27 cellular contexts compared by ENCODE assay signal in genomic region chr5:127615916-127616315, GRCh38. TPM values are rescaled to one million over a fixed set of nuclear protein-coding genes. Genes with fewer than 3 reads are reported as not detected.
A peak's percentile ranks its signal among the peaks of the same experiment; 100 is the strongest.
DNase-seq lines count a peak whose midpoint lies in the region; ATAC-seq and TF ChIP-seq lines count a peak whose summit lies in the region.
"Had no signal": no experiment of that assay in that cellular context is flagged by ENCODE, and none has a peak within 500 bp of the region (broad histone marks: within the 10 kb centered on the region; RNA-seq: fewer than 3 reads in every experiment).

No MANE protein-coding gene starts in this region.

- intact Hi-C loops in upper lobe of right lung (cut with DNase I), result no loop called here

- H3K4me1 ChIP-seq in RWPE2 (ENCODE audit: insufficient read depth, poor library complexity, severe bottlenecking) (no peaks in the 10 kb centered on the region), neural progenitor cell (peaks cover 7% of the 10 kb centered on the region), upper lobe of right lung (no peaks in the 10 kb centered on the region)
- H3K4me1 ChIP-seq: A549, ascending aorta, gastrocnemius medialis, left lung, right lobe of liver, SJSA1 had no signal

- H3K27me3 Mint-ChIP-seq in neural progenitor cell (ENCODE audit: insufficient read depth, low read depth) (no peaks in the 10 kb centered on the region), glutamatergic neuron (ENCODE audit: unreplicated experiment) (no peaks in the 10 kb centered on the region)
- H3K27me3 Mint-ChIP-seq in activated CD8-positive, alpha-beta memory T cell treated with anti-CD3 and anti-CD28 coated beads, Interleukin-2, amount 10 ng/mL, durations not matched to agents 7 days and 5 days, result no peaks in the 10 kb centered on the region
- peaks cover 12% of the 10 kb centered on the region for H3K27me3 Mint-ChIP-seq in activated T-cell treated with anti-CD3 and anti-CD28 coated beads, Interleukin-2, amount 50 U/mL, for 24 hours
- H3K27me3 Mint-ChIP-seq: activated naive CD4-positive, alpha-beta T cell treated with anti-CD3 and anti-CD28 coated beads, Interleukin-2, amount 10 ng/mL, durations not matched to agents 7 days and 5 days had no signal

- H3K36me3 Mint-ChIP-seq in neural progenitor cell (no peaks in the 10 kb centered on the region), glutamatergic neuron (ENCODE audit: unreplicated experiment) (no peaks in the 10 kb centered on the region)
- H3K36me3 Mint-ChIP-seq in activated CD8-positive, alpha-beta memory T cell treated with anti-CD3 and anti-CD28 coated beads, Interleukin-2, amount 10 ng/mL, durations not matched to agents 7 days and 5 days, result peaks cover 2% of the 10 kb centered on the region
- no peaks in the 10 kb centered on the region for H3K36me3 Mint-ChIP-seq in activated T-cell treated with anti-CD3 and anti-CD28 coated beads, Interleukin-2, amount 50 U/mL, for 24 hours (ENCODE audit: low read depth)
- H3K36me3 Mint-ChIP-seq: activated naive CD4-positive, alpha-beta T cell treated with anti-CD3 and anti-CD28 coated beads, Interleukin-2, amount 10 ng/mL, durations not matched to agents 7 days and 5 days; CD14-positive monocyte had no signal

- H3K9me3 ChIP-seq in RWPE2 (ENCODE audit: severe bottlenecking), result no peaks in the 10 kb centered on the region
- H3K9me3 ChIP-seq in neural progenitor cell (ENCODE audit: low read depth), result no peaks in the 10 kb centered on the region
- H3K9me3 ChIP-seq in upper lobe of right lung, result no peaks in the 10 kb centered on the region
- H3K9me3 ChIP-seq: A549, ascending aorta, gastrocnemius medialis, left lung, mucosa of descending colon, right lobe of liver, SJSA1 had no signal

- no peak overlapping the region for H3K27ac Mint-ChIP-seq in neural progenitor cell
- no peak overlapping the region for H3K27ac Mint-ChIP-seq in glutamatergic neuron (ENCODE audit: unreplicated experiment)
- H3K27ac Mint-ChIP-seq in activated CD8-positive, alpha-beta memory T cell treated with anti-CD3 and anti-CD28 coated beads, Interleukin-2, amount 10 ng/mL, durations not matched to agents 7 days and 5 days, result no peak overlapping the region
- H3K27ac Mint-ChIP-seq in activated T-cell treated with anti-CD3 and anti-CD28 coated beads, Interleukin-2, amount 50 U/mL, for 24 hours, result no peak overlapping the region
- H3K27ac Mint-ChIP-seq: activated CD8-positive, alpha-beta T cell treated with anti-CD3 and anti-CD28 coated beads for 36 hours; activated naive CD4-positive, alpha-beta T cell treated with anti-CD3 and anti-CD28 coated beads, Interleukin-2, amount 10 ng/mL, durations not matched to agents 7 days and 5 days; CD14-positive monocyte had no signal

- no peaks in the 10 kb centered on the region for H4K20me1 ChIP-seq in neural progenitor cell (ENCODE audit: low read depth)

- POLR2A ChIA-PET in BJ (lab: Charles Lee), result no interaction called here

- H3F3A ChIP-seq in neural progenitor cell (ENCODE audit: low read depth), result no peaks in the 10 kb centered on the region

- DNase-seq in BJ (ENCODE audit: low read depth) (peak; percentile 15), RWPE2 (ENCODE audit: low spot score) (no peak), fibroblast of pulmonary artery (ENCODE audit: low read depth) (peak; percentile 22), neural progenitor cell (ENCODE audit: low spot score) (peak; percentile 9), glutamatergic neuron (no peak), upper lobe of right lung (no peak)
- no peak for DNase-seq in activated CD8-positive, alpha-beta memory T cell treated with anti-CD3 and anti-CD28 coated beads, Interleukin-2, amount 10 ng/mL, durations not matched to agents 7 days and 5 days
- no peak for DNase-seq in activated T-cell treated with anti-CD3 and anti-CD28 coated beads, Interleukin-2, amount 50 U/mL, for 24 hours
- DNase-seq: activated CD8-positive, alpha-beta T cell treated with anti-CD3 and anti-CD28 coated beads for 36 hours; activated naive CD4-positive, alpha-beta T cell treated with anti-CD3 and anti-CD28 coated beads, Interleukin-2, amount 10 ng/mL, durations not matched to agents 7 days and 5 days; activated T-cell treated with anti-CD3 and anti-CD28 coated beads, Interleukin-2, amount 50 U/mL, for 48 hours; DMS 273 treated with DMSO at 0.1 percent for 48 hours; effector memory CD4-positive, alpha-beta T cell; gastrocnemius medialis; left lung; mucosa of descending colon; NCI-H146; NCI-H748 treated with DMSO at 0.1 percent for 48 hours; occipital lobe; right lobe of liver; T-helper 2 cell had no signal

- no peak overlapping the region for H3K27ac ChIP-seq in RWPE2 (ENCODE audit: poor library complexity, severe bottlenecking)
- H3K27ac ChIP-seq in neural progenitor cell, result no peak overlapping the region
- H3K27ac ChIP-seq in upper lobe of right lung, result no peak overlapping the region
- H3K27ac ChIP-seq: A549, ascending aorta, gastrocnemius medialis, left lung, right lobe of liver, SJSA1 had no signal

- no peak for TF ChIP-seq CTCF in BJ (IDR thresholded peaks at IDR 0.05; ENCODE audit: insufficient read depth, low read depth, low read length)
- no peak for TF ChIP-seq CTCF in RWPE2 (IDR thresholded peaks at IDR 0.05; ENCODE audit: poor library complexity, severe bottlenecking)
- TF ChIP-seq CTCF in fibroblast of pulmonary artery (IDR thresholded peaks at IDR 0.05; ENCODE audit: low read length, missing control alignments), result no peak
- TF ChIP-seq CTCF in neural progenitor cell (IDR thresholded peaks at IDR 0.05), result no peak
- TF ChIP-seq CTCF in glutamatergic neuron (IDR thresholded peaks at IDR 0.05; ENCODE audit: partially characterized antibody, unreplicated experiment), result no peak
- no peak for TF ChIP-seq CTCF in upper lobe of right lung (IDR thresholded peaks at IDR 0.05)

- no peaks in the 10 kb centered on the region for H3K79me2 ChIP-seq in neural progenitor cell (ENCODE audit: low read depth)

- no peak overlapping the region for H3K9ac ChIP-seq in neural progenitor cell

- ATAC-seq in RWPE2 (ENCODE audit: low read depth) (peak; percentile 69), upper lobe of right lung (no peak)
- ATAC-seq in activated CD8-positive, alpha-beta memory T cell treated with anti-CD3 and anti-CD28 coated beads, Interleukin-2, amount 10 ng/mL, durations not matched to agents 7 days and 5 days, result no peak
- ATAC-seq: A549; activated CD8-positive, alpha-beta T cell treated with anti-CD3 and anti-CD28 coated beads for 36 hours; gastrocnemius medialis; left lung; mucosa of descending colon; right lobe of liver had no signal

- peak overlapping the region; percentile 45 for H2AFZ ChIP-seq in neural progenitor cell (replicated peaks)

- H3K4me3 ChIP-seq in BJ (ENCODE audit: low read depth, low read length), result no peak overlapping the region
- no peak overlapping the region for H3K4me3 ChIP-seq in RWPE2 (ENCODE audit: severe bottlenecking)
- H3K4me3 ChIP-seq in fibroblast of pulmonary artery (replicated peaks; ENCODE audit: low read depth, low read length), result no peak overlapping the region
- no peak overlapping the region for H3K4me3 ChIP-seq in neural progenitor cell
- H3K4me3 ChIP-seq in upper lobe of right lung, result no peak overlapping the region
- H3K4me3 ChIP-seq: A549, ascending aorta, gastrocnemius medialis, left lung, mucosa of descending colon, right lobe of liver, SJSA1 had no signal

- CTCF ChIA-PET in BJ (lab: Yijun Ruan, JAX), result interaction anchor here (0.9 kb wide), 1 partner anchor 28 kb away, joined by 4 read pairs; no protein-coding TSS in a partner anchor
- CTCF ChIA-PET in activated CD8-positive, alpha-beta memory T cell treated with anti-CD3 and anti-CD28 coated beads, Interleukin-2, amount 10 ng/mL, durations not matched to agents 7 days and 5 days (lab: Charles Lee), result no interaction called here

- H3K27me3 ChIP-seq in BJ (ENCODE audit: control insufficient read depth, insufficient read depth, low read length), result no peaks in the 10 kb centered on the region
- no peaks in the 10 kb centered on the region for H3K27me3 ChIP-seq in RWPE2 (ENCODE audit: insufficient read depth, poor library complexity, severe bottlenecking)
- no peaks in the 10 kb centered on the region for H3K27me3 ChIP-seq in neural progenitor cell
- H3K27me3 ChIP-seq in upper lobe of right lung, result no peaks in the 10 kb centered on the region
- H3K27me3 ChIP-seq: ascending aorta, gastrocnemius medialis, left lung, right lobe of liver, SJSA1 had no signal

- no peak overlapping the region for H3K4me2 ChIP-seq in neural progenitor cell
- H3K4me2 ChIP-seq: A549 had no signal

- H3K9me3 Mint-ChIP-seq in neural progenitor cell, result no peaks in the 10 kb centered on the region
- H3K9me3 Mint-ChIP-seq in glutamatergic neuron (ENCODE audit: unreplicated experiment), result no peaks in the 10 kb centered on the region
- H3K9me3 Mint-ChIP-seq in activated CD8-positive, alpha-beta memory T cell treated with anti-CD3 and anti-CD28 coated beads, Interleukin-2, amount 10 ng/mL, durations not matched to agents 7 days and 5 days (ENCODE audit: low read depth), result no peaks in the 10 kb centered on the region
- H3K9me3 Mint-ChIP-seq in activated T-cell treated with anti-CD3 and anti-CD28 coated beads, Interleukin-2, amount 50 U/mL, for 24 hours, result peaks cover 4% of the 10 kb centered on the region
- H3K9me3 Mint-ChIP-seq: activated naive CD4-positive, alpha-beta T cell treated with anti-CD3 and anti-CD28 coated beads, Interleukin-2, amount 10 ng/mL, durations not matched to agents 7 days and 5 days had no signal

- H3K4me3 Mint-ChIP-seq in neural progenitor cell (no peak overlapping the region), glutamatergic neuron (ENCODE audit: unreplicated experiment) (no peak overlapping the region)
- H3K4me3 Mint-ChIP-seq in activated CD8-positive, alpha-beta memory T cell treated with anti-CD3 and anti-CD28 coated beads, Interleukin-2, amount 10 ng/mL, durations not matched to agents 7 days and 5 days, result no peak overlapping the region
- no peak overlapping the region for H3K4me3 Mint-ChIP-seq in activated T-cell treated with anti-CD3 and anti-CD28 coated beads, Interleukin-2, amount 50 U/mL, for 24 hours
- H3K4me3 Mint-ChIP-seq: activated CD8-positive, alpha-beta T cell treated with anti-CD3 and anti-CD28 coated beads for 36 hours; activated naive CD4-positive, alpha-beta T cell treated with anti-CD3 and anti-CD28 coated beads, Interleukin-2, amount 10 ng/mL, durations not matched to agents 7 days and 5 days; CD14-positive monocyte had no signal

- H3K4me1 Mint-ChIP-seq in neural progenitor cell, result peaks cover 1% of the 10 kb centered on the region
- H3K4me1 Mint-ChIP-seq in glutamatergic neuron (ENCODE audit: low read depth, unreplicated experiment), result no peaks in the 10 kb centered on the region
- H3K4me1 Mint-ChIP-seq in activated CD8-positive, alpha-beta memory T cell treated with anti-CD3 and anti-CD28 coated beads, Interleukin-2, amount 10 ng/mL, durations not matched to agents 7 days and 5 days, result no peaks in the 10 kb centered on the region
- peaks cover 2% of the 10 kb centered on the region for H3K4me1 Mint-ChIP-seq in activated T-cell treated with anti-CD3 and anti-CD28 coated beads, Interleukin-2, amount 50 U/mL, for 24 hours (ENCODE audit: low read depth)
- H3K4me1 Mint-ChIP-seq: activated naive CD4-positive, alpha-beta T cell treated with anti-CD3 and anti-CD28 coated beads, Interleukin-2, amount 10 ng/mL, durations not matched to agents 7 days and 5 days; CD14-positive monocyte had no signal

- H3K36me3 ChIP-seq in BJ (ENCODE audit: control insufficient read depth, insufficient read depth, low read length) (no peaks in the 10 kb centered on the region), RWPE2 (ENCODE audit: low read depth) (no peaks in the 10 kb centered on the region), neural progenitor cell (no peaks in the 10 kb centered on the region), upper lobe of right lung (no peaks in the 10 kb centered on the region)
- H3K36me3 ChIP-seq: ascending aorta, gastrocnemius medialis, left lung, right lobe of liver, SJSA1 had no signal

RNA-seq across cellular contexts. Expression of gene CTXN3, which starts 33.0 kb away (rescaled TPM):
- polyA plus RNA-seq in BJ (2011; rRNA removed), result not detected in 2 replicates
- polyA minus RNA-seq in BJ (2011; rRNA and poly(A)+ RNA removed), result not detected in 2 replicates
- total RNA-seq in neural progenitor cell (ENCODE audit: low replicate concordance) (0.09 TPM in 1 of 2 replicates, not detected in the other), glutamatergic neuron (ENCODE audit: unreplicated experiment) (not detected), upper lobe of right lung (not detected)
- not detected for total RNA-seq in activated CD8-positive, alpha-beta memory T cell treated with anti-CD3 and anti-CD28 coated beads, Interleukin-2, amount 10 ng/mL, durations not matched to agents 7 days and 5 days
- total RNA-seq: activated CD8-positive, alpha-beta T cell treated with anti-CD3 and anti-CD28 coated beads for 36 hours; ascending aorta; chondrocyte; H4; left lung; mucosa of descending colon; right lobe of liver; SJSA1 had no signal
- polyA plus RNA-seq: A549, CD14-positive monocyte had no signal

Comparison
In these comparisons a context has a peak if more than half of its experiments do, and no peak if none do; other contexts are left out.
1. DNase-seq: peak in BJ (single experiment), fibroblast of pulmonary artery (single experiment) and neural progenitor cell (single experiment); none in RWPE2 (single experiment), glutamatergic neuron (single experiment), activated CD8-positive, alpha-beta memory T cell treated with anti-CD3 and anti-CD28 coated beads, Interleukin-2, amount 10 ng/mL, durations not matched to agents 7 days and 5 days (single experiment), upper lobe of right lung (single experiment) and activated T-cell treated with anti-CD3 and anti-CD28 coated beads, Interleukin-2, amount 50 U/mL, for 24 hours (single experiment).